Comparison of ENCODE assay signal across 8 cellular contexts in genomic region chr11:120912504-120912903, GRCh38.
DNase-seq lines count a peak whose midpoint lies in the region; ATAC-seq and TF ChIP-seq lines count a peak whose summit lies in the region.

No MANE protein-coding gene starts in this region.

- no peak overlapping the region for H2BK120ac ChIP-seq in trophoblast cell (ENCODE audit: insufficient read depth, low read length, poor library complexity)

- H3K4me3 ChIP-seq in dorsolateral prefrontal cortex (no peak overlapping the region), trophoblast cell (ENCODE audit: low read depth, low read length) (no peak overlapping the region), ovary (no peak overlapping the region), esophagus muscularis mucosa (no peak overlapping the region)

- H3K36me3 ChIP-seq in trophoblast cell (ENCODE audit: control insufficient read depth in 1 of 2, insufficient read depth in 2 of 2, low read length in 2 of 2) = no peaks in the 10 kb centered on the region
- H3K36me3 ChIP-seq in ovary = no peaks in the 10 kb centered on the region
- no peaks in the 10 kb centered on the region for H3K36me3 ChIP-seq in esophagus muscularis mucosa

- H4K91ac ChIP-seq in trophoblast cell (ENCODE audit: low read depth, low read length) = no peak overlapping the region

- intact Hi-C loops in dorsolateral prefrontal cortex (cut with DNase I) (no loop called here), ovary (cut with DNase I) (no loop called here), esophagus muscularis mucosa (cut with DNase I) (no loop called here)

- WGBS in trophoblast cell (ENCODE audit: extremely low coverage, insufficient coverage, insufficient read length) = no CpG with 5 or more reads among the region's 5 CpGs
- WGBS in ovary, 3 donors = 50 to 58% (median 57%) methylated on average over 5 of the region's 5 CpGs
- 47% methylated on average over 5 of the region's 5 CpGs for WGBS in esophagus muscularis mucosa

- no peak overlapping the region for H2BK5ac ChIP-seq in trophoblast cell (ENCODE audit: low read depth, low read length, poor library complexity)

- H3K9ac ChIP-seq in trophoblast cell (ENCODE audit: low read length) = no peak overlapping the region

- no peak for ATAC-seq in HG03442 (IDR thresholded peaks at IDR 0.05; ENCODE audit: unreplicated experiment)

- H4K8ac ChIP-seq in trophoblast cell (ENCODE audit: low read depth, low read length) = no peak overlapping the region

- TF ChIP-seq EP300 in ovary (IDR thresholded peaks at IDR 0.05) = no peak
- no peak for TF ChIP-seq EP300 in esophagus muscularis mucosa (IDR thresholded peaks at IDR 0.05)

- H4K12ac ChIP-seq in trophoblast cell (ENCODE audit: low read depth, low read length) = no peak overlapping the region

- no peak overlapping the region for H3K14ac ChIP-seq in trophoblast cell (ENCODE audit: low read length)

- no peak overlapping the region for H3K4me2 ChIP-seq in trophoblast cell (ENCODE audit: low read length)

- H3K9me3 ChIP-seq in trophoblast cell (ENCODE audit: insufficient read depth, low read depth, low read length) = no peaks in the 10 kb centered on the region
- H3K9me3 ChIP-seq in ovary = no peaks in the 10 kb centered on the region
- H3K9me3 ChIP-seq in esophagus muscularis mucosa = no peaks in the 10 kb centered on the region

- H3K4me1 ChIP-seq in trophoblast cell (ENCODE audit: control insufficient read depth in 1 of 2, insufficient read depth in 2 of 2, low read length in 2 of 2) (peaks cover 20 to 27% of the 10 kb centered on the region in 2 experiments), ovary (ENCODE audit: insufficient read depth) (no peaks in the 10 kb centered on the region), esophagus muscularis mucosa (no peaks in the 10 kb centered on the region)

- H2AK5ac ChIP-seq in trophoblast cell (ENCODE audit: low read length) = no peak overlapping the region

- H3K79me2 ChIP-seq in trophoblast cell (ENCODE audit: control insufficient read depth, insufficient read depth, low read length, poor library complexity) = no peaks in the 10 kb centered on the region

- H2AFZ ChIP-seq in trophoblast cell (ENCODE audit: insufficient read depth, low read length, poor library complexity) = no peak overlapping the region

- no peak overlapping the region for H3K4ac ChIP-seq in trophoblast cell (ENCODE audit: low read depth, low read length)

- peak in 55 of 56 donors; percentile 33 to 65 (median 53) for TF ChIP-seq CTCF in dorsolateral prefrontal cortex (IDR thresholded peaks at IDR 0.05 in 54 of 56, conservative IDR thresholded peaks at IDR 0.05 in 2 of 56; ENCODE audit: low read depth in 1 of 56, partially characterized antibody in 56 of 56)
- TF ChIP-seq CTCF in ovary (IDR thresholded peaks at IDR 0.05) = no peak
- TF ChIP-seq CTCF in esophagus muscularis mucosa (IDR thresholded peaks at IDR 0.05) = peak in 1 of 3 experiments; percentile 17

- no peak overlapping the region for H3K18ac ChIP-seq in trophoblast cell (ENCODE audit: low read length)

- H3K27me3 ChIP-seq in dorsolateral prefrontal cortex (no peaks in the 10 kb centered on the region), trophoblast cell (ENCODE audit: insufficient read depth, low read length) (no peaks in the 10 kb centered on the region), ovary (no peaks in the 10 kb centered on the region), esophagus muscularis mucosa (peaks cover 0 to 21% (median 0%) of the 10 kb centered on the region in 4 donors)

- H3K27ac ChIP-seq in dorsolateral prefrontal cortex = peak overlapping the region in 5 of 59 donors; percentile 2 to 23 (median 10)
- H3K27ac ChIP-seq in trophoblast cell (ENCODE audit: low read depth, low read length) = peak overlapping the region; percentile 50
- no peak overlapping the region for H3K27ac ChIP-seq in ovary
- no peak overlapping the region for H3K27ac ChIP-seq in esophagus muscularis mucosa (replicated peaks in 1 of 4)

- TF ChIP-seq POLR2A in ovary (IDR thresholded peaks at IDR 0.05) (no peak), esophagus muscularis mucosa (IDR thresholded peaks at IDR 0.05; ENCODE audit: low read depth) (no peak)

- H3K79me1 ChIP-seq in trophoblast cell (ENCODE audit: low read length) = peaks cover 6% of the 10 kb centered on the region

- peak; percentile 47 for DNase-seq in DMS 273 (lab: John Stamatoyannopoulos, UW; ENCODE audit: unreplicated experiment)
- DNase-seq in DMS 273 treated with DMSO at 0.1 percent for 48 hours (lab: John Stamatoyannopoulos, UW) = no peak
- peak; percentile 30 for DNase-seq in NAMALWA (ENCODE audit: low spot score)
- DNase-seq in dorsolateral prefrontal cortex = no peak
- DNase-seq in trophoblast cell = peak; percentile 41 to 71
- no peak for DNase-seq in ovary
- no peak for DNase-seq in esophagus muscularis mucosa (ENCODE audit: extremely low spot score)

- peak overlapping the region; percentile 2 for H2BK12ac ChIP-seq in trophoblast cell (ENCODE audit: low read length)

- no peak overlapping the region for H3K23ac ChIP-seq in trophoblast cell (ENCODE audit: low read length)

Comparison
In these comparisons a context has a peak if more than half of its experiments do, and no peak if none do; other contexts are left out.
1. DNase-seq: peak in DMS 273 (single experiment), NAMALWA (single experiment) and trophoblast cell (2 of 2); none in DMS 273 treated with DMSO at 0.1 percent for 48 hours (single experiment), dorsolateral prefrontal cortex (0 of 10), ovary (0 of 5) and esophagus muscularis mucosa (single experiment).
2. CTCF ChIP-seq: peak in dorsolateral prefrontal cortex (55 of 56); none in ovary (0 of 3).